Comparison of ENCODE assay signal across 1 cellular context in genomic region chr22:20550057-20550817, GRCh38.
TF ChIP-seq lines count a peak whose summit lies in the region.

No MANE protein-coding gene starts in this region.

TF ChIP-seq in endothelial cell of umbilical vein, 7 proteins besides CTCF, POLR2A, EP300 and RAD21:
- TF ChIP-seq POLR2AphosphoS5 (IDR thresholded peaks at IDR 0.05; ENCODE audit: insufficient read depth, low read depth, low read length) (no peak), JUN (IDR thresholded peaks at IDR 0.05; ENCODE audit: borderline replicate concordance, insufficient read depth, insufficient read length, low read depth) (no peak), FOS (IDR thresholded peaks at IDR 0.05; ENCODE audit: borderline replicate concordance, insufficient read depth, low read length) (no peak), EZH2 (IDR thresholded peaks at IDR 0.05; ENCODE audit: borderline replicate concordance, low read depth, low read length, severe bottlenecking) (no peak)
